24 cellular contexts compared by ENCODE assay signal in genomic region chr5:96302174-96302738, GRCh38.
"Had no signal": no experiment of that assay in that cellular context is flagged by ENCODE, and none has a peak within 500 bp of the region (broad histone marks: within the 10 kb centered on the region; RNA-seq: fewer than 3 reads in every experiment).

No MANE protein-coding gene starts in this region.

- DNase-seq: activated CD4-positive, alpha-beta T cell treated with anti-CD3 and anti-CD28 coated beads, Interleukin-2, amount 10 ng/mL, durations not matched to agents 24 days and 14 days; activated CD4-positive, alpha-beta T cell treated with anti-CD3 and anti-CD28 coated beads, Interleukin-2, amount 50 U/mL, for 48 hours; activated CD4-positive, CD25-positive, alpha-beta regulatory T cell treated with anti-CD3 and anti-CD28 coated beads, Interleukin-2, amount 50 U/mL, for 72 hours; activated CD8-positive, alpha-beta memory T cell treated with anti-CD3 and anti-CD28 coated beads, Interleukin-2, amount 10 ng/mL, durations not matched to agents 7 days and 5 days; activated effector memory CD4-positive, alpha-beta T cell treated with Interleukin-2 at 50 U/mL for 16 hours; activated naive CD4-positive, alpha-beta T cell; activated T-cell treated with anti-CD3 and anti-CD28 coated beads, Interleukin-2, amount 50 U/mL, for 24 hours; aorta; caudate nucleus; MG63; NCI-H1105; NCI-H1436; NCI-H1694 treated with DMSO at 0.1 percent for 48 hours; NCI-H2029 treated with DMSO at 0.1 percent for 48 hours; NCI-H510A treated with DMSO at 0.1 percent for 48 hours; NCI-H69; NK-92 treated with Interleukin-12 subunit alpha and Interleukin-12 subunit beta, amount 100 ng/mL, for 24 hours; Peyer's patch; Right ventricle myocardium superior; SJCRH30; SW 1271 had no signal

- H3K9me3 ChIP-seq: Peyer's patch, SJCRH30 had no signal

- H3K4me1 ChIP-seq: breast epithelium, Peyer's patch, SJCRH30 had no signal

- H3K27me3 ChIP-seq: breast epithelium, MG63, Peyer's patch, SJCRH30 had no signal

- ATAC-seq: activated CD8-positive, alpha-beta memory T cell treated with anti-CD3 and anti-CD28 coated beads, Interleukin-2, amount 10 ng/mL, durations not matched to agents 7 days and 5 days; SK-N-SH treated with all-trans-retinoic acid at 6 μM for 48 hours had no signal

- H3K27ac ChIP-seq: breast epithelium, Peyer's patch, RWPE1, SJCRH30 had no signal

- H3K4me3 ChIP-seq: breast epithelium, MG63, Peyer's patch, SJCRH30 had no signal

- H3K36me3 ChIP-seq: breast epithelium, MG63, Peyer's patch, SJCRH30 had no signal
